24 cellular contexts compared by ENCODE assay signal in the genomic region with DNA sequence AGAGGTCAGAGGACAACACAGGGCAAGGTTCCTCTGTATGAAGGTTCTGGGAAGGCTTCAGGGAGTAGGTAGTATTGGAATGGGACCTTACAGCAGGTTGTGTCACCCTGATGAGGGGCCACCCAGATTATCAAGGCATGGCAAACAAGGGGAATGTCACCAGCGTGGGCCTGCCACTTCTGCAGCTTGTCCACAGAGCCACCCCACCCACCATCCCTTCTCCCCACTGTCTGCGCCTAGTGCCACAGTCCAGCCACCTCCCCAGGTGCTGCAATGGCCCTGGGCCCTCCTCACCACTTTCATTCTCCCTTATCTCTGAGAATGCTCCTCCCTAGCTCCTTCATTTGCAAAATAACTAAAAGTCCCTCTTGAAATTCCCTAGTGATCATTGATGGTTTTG.
"Had no signal": no experiment of that assay in that cellular context is flagged by ENCODE, and none has a peak within 500 bp of the region (broad histone marks: within the 10 kb centered on the region; RNA-seq: fewer than 3 reads in every experiment).

No MANE protein-coding gene starts in this region.

- H3K9ac ChIP-seq: parathyroid adenoma had no signal

- H3K9me3 ChIP-seq: ovary, psoas muscle, right lobe of liver, sigmoid colon, stomach, thoracic aorta, tibial artery, transverse colon, upper lobe of right lung, uterus had no signal

- H3K27me3 ChIP-seq: ovary, right lobe of liver, sigmoid colon, stomach, tibial artery, transverse colon, upper lobe of right lung, uterus had no signal

- H3K4me1 ChIP-seq: parathyroid adenoma, right lobe of liver, upper lobe of right lung, uterus had no signal

- DNase-seq: naive thymus-derived CD8-positive, alpha-beta T cell; nephron progenitor cell; occipital lobe; ovary; psoas muscle; right cardiac atrium; right lobe of liver; sigmoid colon; small intestine; stimulated activated CD4-positive, alpha-beta T cell treated with anti-CD3 and anti-CD28 coated beads, Interleukin-15, amount 100 ng/mL, for 24 hours; stimulated activated CD4-positive, alpha-beta T cell treated with anti-CD3 and anti-CD28 coated beads, Interleukin-2, amount 100 ng/mL, for 24 hours; stimulated activated CD4-positive, alpha-beta T cell treated with anti-CD3 and anti-CD28 coated beads, Interleukin-2, amount 100 ng/mL, for 48 hours; stimulated activated CD4-positive, alpha-beta T cell treated with anti-CD3 and anti-CD28 coated beads, Interleukin-4, amount 100 ng/mL, for 24 hours; stimulated activated naive B cell treated with anti-CD40 and anti-IgM and Interleukin-4, amounts not matched to agents 10 μg/mL and 1 μg/mL and 100 μg/mL, for 72 hours; stimulated activated naive CD4-positive, alpha-beta T cell treated with Interleukin-2 at 50 U/mL for 16 hours; stomach; tibial artery; transverse colon; upper lobe of right lung; uterus had no signal

- FAIRE-seq: small intestine had no signal

- ATAC-seq: naive thymus-derived CD8-positive, alpha-beta T cell; natural killer cell treated with Interleukin-12 subunit alpha and Interleukin-12 subunit beta and Interleukin-15 and Interleukin-18, amount 100 ng/mL, for 72 hours; psoas muscle; right cardiac atrium; right lobe of liver; stimulated activated effector memory CD8-positive, alpha-beta T cell treated with anti-CD3 and anti-CD28 coated beads, Interleukin-12 subunit alpha, Interleukin-12 subunit beta, amount 100 ng/mL, for 72 hours; stimulated activated naive B cell treated with anti-CD40 and anti-IgM and Interleukin-4, amounts not matched to agents 10 μg/mL and 1 μg/mL and 100 μg/mL, for 72 hours; upper lobe of right lung had no signal

- H3K36me3 ChIP-seq: ovary, right lobe of liver, sigmoid colon, stomach, thoracic aorta, tibial artery, transverse colon, upper lobe of right lung, uterus had no signal

- H3K4me3 ChIP-seq: ovary, psoas muscle, right lobe of liver, sigmoid colon, stomach, thoracic aorta, tibial artery, transverse colon, upper lobe of right lung, uterus had no signal

- H2AFZ ChIP-seq: parathyroid adenoma had no signal

- H3K27ac ChIP-seq: ovary, parathyroid adenoma, psoas muscle, right lobe of liver, sigmoid colon, stomach, thoracic aorta, tibial artery, transverse colon, upper lobe of right lung, uterus had no signal
